In genomic region chr18:70397259-70397925, GRCh38 we compare ENCODE assay signal across 2 cellular contexts.
A peak's percentile ranks its signal among the peaks of the same experiment; 100 is the strongest.
TF ChIP-seq lines count a peak whose summit lies in the region.

No MANE protein-coding gene starts in this region.

TF ChIP-seq in HCT116, 20 proteins besides CTCF, POLR2A, EP300 and RAD21:
- TF ChIP-seq SP1 (IDR thresholded peaks at IDR 0.05; ENCODE audit: low read depth) (no peak), ZBTB33 (IDR thresholded peaks at IDR 0.05; ENCODE audit: extremely low read depth, insufficient replicate concordance, low read length) (no peak), REST (IDR thresholded peaks at IDR 0.05; ENCODE audit: low read depth) (no peak), ATF3 (IDR thresholded peaks at IDR 0.05) (no peak), TCF7L2 (IDR thresholded peaks at IDR 0.05; ENCODE audit: borderline replicate concordance, extremely low read depth, insufficient read depth, insufficient read length) (no peak), ZNF274 (IDR thresholded peaks at IDR 0.05; ENCODE audit: low read depth, low read length) (no peak), CEBPB (IDR thresholded peaks at IDR 0.05; ENCODE audit: low read depth) (peak; percentile 60; the same call in 1 of the 2 replicates)

TF ChIP-seq in H1, 55 proteins besides CTCF, POLR2A, EP300 and RAD21:
- peak; percentile 77; the same call in 1 of the 2 replicates for TF ChIP-seq CEBPB (IDR thresholded peaks at IDR 0.05; ENCODE audit: low read depth, low read length)
- no peak for TF ChIP-seq SP2 (IDR thresholded peaks at IDR 0.05; ENCODE audit: low read length)
